ENCODE assay signal across 21 cellular contexts in genomic region chr22:30230787-30231461, GRCh38. TPM values are rescaled to one million over a fixed set of nuclear protein-coding genes. Genes with fewer than 3 reads are reported as not detected.
A peak's percentile ranks its signal among the peaks of the same experiment; 100 is the strongest.
DNase-seq lines count a peak whose midpoint lies in the region; ATAC-seq and TF ChIP-seq lines count a peak whose summit lies in the region.
"Had no signal": no experiment of that assay in that cellular context is flagged by ENCODE, and none has a peak within 500 bp of the region (broad histone marks: within the 10 kb centered on the region; RNA-seq: fewer than 3 reads in every experiment).

No MANE protein-coding gene starts in this region.

- POLR2A ChIA-PET in activated naive CD8-positive, alpha-beta T cell treated with anti-CD3 and anti-CD28 coated beads, Interleukin-2, amount 10 ng/mL, durations not matched to agents 7 days and 5 days (lab: Charles Lee), result interaction anchor here (0.6 to 1.4 kb wide), 3 partner anchors 9 to 123 kb away, joined by 5 to 8 read pairs (median 5); no protein-coding TSS in a partner anchor
- POLR2A ChIA-PET in Panc1 (lab: Charles Lee), result no interaction called here

- intact Hi-C loops in Panc1 (cut with micrococcal nuclease; ENCODE audit: unreplicated experiment), result no loop called here

- TF ChIP-seq CTCF in Panc1 (IDR thresholded peaks at IDR 0.05) (no peak), nephron (IDR thresholded peaks at IDR 0.05; ENCODE audit: unreplicated experiment in 3 of 3) (no peak)

- peaks cover 53% of the 10 kb centered on the region for H3K4me1 Mint-ChIP-seq in activated naive CD8-positive, alpha-beta T cell treated with anti-CD3 and anti-CD28 coated beads, Interleukin-2, amount 10 ng/mL, durations not matched to agents 7 days and 5 days
- H3K4me1 Mint-ChIP-seq in activated naive CD8-positive, alpha-beta T cell treated with anti-CD3 and anti-CD28 coated beads for 36 hours, result peaks cover 7% of the 10 kb centered on the region
- peaks cover 43% of the 10 kb centered on the region for H3K4me1 Mint-ChIP-seq in nephron

- no peak for ATAC-seq in activated naive CD8-positive, alpha-beta T cell treated with anti-CD3 and anti-CD28 coated beads, Interleukin-2, amount 10 ng/mL, durations not matched to agents 7 days and 5 days (ENCODE audit: low read depth)
- ATAC-seq in Panc1, result no peak
- ATAC-seq: Right ventricle myocardium inferior had no signal

- no peaks in the 10 kb centered on the region for H3K9me3 ChIP-seq in Panc1 (ENCODE audit: control insufficient read depth, insufficient read depth, low read depth, low read length)
- H3K9me3 ChIP-seq: BE2C, Caco-2, HAP-1 had no signal

- peaks cover 2% of the 10 kb centered on the region for H3K9me3 Mint-ChIP-seq in activated naive CD8-positive, alpha-beta T cell treated with anti-CD3 and anti-CD28 coated beads, Interleukin-2, amount 10 ng/mL, durations not matched to agents 7 days and 5 days
- H3K9me3 Mint-ChIP-seq in activated naive CD8-positive, alpha-beta T cell treated with anti-CD3 and anti-CD28 coated beads for 36 hours, result peaks cover 2% of the 10 kb centered on the region
- no peaks in the 10 kb centered on the region for H3K9me3 Mint-ChIP-seq in nephron
- H3K9me3 Mint-ChIP-seq: CD4-positive, CD25-positive, alpha-beta regulatory T cell had no signal

- no peak overlapping the region for H3K4me3 ChIP-seq in Panc1 (ENCODE audit: low read depth in 2 of 2, low read length in 2 of 2)
- H3K4me3 ChIP-seq: HAP-1 had no signal

- no peak for DNase-seq in activated naive CD8-positive, alpha-beta T cell treated with anti-CD3 and anti-CD28 coated beads, Interleukin-2, amount 10 ng/mL, durations not matched to agents 7 days and 5 days
- no peak for DNase-seq in activated naive CD8-positive, alpha-beta T cell treated with anti-CD3 and anti-CD28 coated beads for 36 hours
- DNase-seq in Panc1 (ENCODE audit: low read depth, low spot score), result no peak
- DNase-seq in putamen (ENCODE audit: low spot score), result no peak
- DNase-seq in COLO829 (ENCODE audit: low spot score), result no peak
- DNase-seq: BE2C; Caco-2; CD4-positive, CD25-positive, alpha-beta regulatory T cell; DMS153; GF-D8; KG1; MV-4-11; NCI-H1694 treated with DMSO at 0.1 percent for 48 hours; NCI-H510A; NCI-H748 treated with DMSO at 0.1 percent for 48 hours; NK-92 treated with Interleukin-12 subunit alpha and Interleukin-12 subunit beta, amount 100 ng/mL, for 24 hours had no signal

- in situ Hi-C loops in Panc1 (cut with HindIII; ENCODE audit: low pct_unique_long_range_greater_than_20kb, low sequenced_read_pairs), result no loop called here

- no peak overlapping the region for H3K4me3 Mint-ChIP-seq in activated naive CD8-positive, alpha-beta T cell treated with anti-CD3 and anti-CD28 coated beads, Interleukin-2, amount 10 ng/mL, durations not matched to agents 7 days and 5 days
- H3K4me3 Mint-ChIP-seq in activated naive CD8-positive, alpha-beta T cell treated with anti-CD3 and anti-CD28 coated beads for 36 hours, result no peak overlapping the region
- H3K4me3 Mint-ChIP-seq in nephron, result no peak overlapping the region
- H3K4me3 Mint-ChIP-seq: CD4-positive, CD25-positive, alpha-beta regulatory T cell had no signal

- peak overlapping the region; percentile 80 for H3K27ac ChIP-seq in Panc1 (ENCODE audit: low read length)

- H3K4me1 ChIP-seq in Panc1 (ENCODE audit: control insufficient read depth, insufficient read depth, low read length), result peaks cover 48% of the 10 kb centered on the region
- H3K4me1 ChIP-seq: BE2C had no signal

- peak overlapping the region; percentile 68 for H3K27ac Mint-ChIP-seq in activated naive CD8-positive, alpha-beta T cell treated with anti-CD3 and anti-CD28 coated beads, Interleukin-2, amount 10 ng/mL, durations not matched to agents 7 days and 5 days
- H3K27ac Mint-ChIP-seq in activated naive CD8-positive, alpha-beta T cell treated with anti-CD3 and anti-CD28 coated beads for 36 hours, result no peak overlapping the region
- peak overlapping the region in 2 of 3 experiments; percentile 20 to 59 for H3K27ac Mint-ChIP-seq in nephron
- H3K27ac Mint-ChIP-seq: CD4-positive, CD25-positive, alpha-beta regulatory T cell had no signal

- BruUV-seq in Panc1 (replicated peaks; lab: Mats Ljungman, UMichigan), result no TSS peak

- CTCF ChIA-PET in Panc1 (lab: Charles Lee), result no interaction called here

- H3K27me3 ChIP-seq in Panc1 (ENCODE audit: control insufficient read depth, insufficient read depth, low read length), result no peaks in the 10 kb centered on the region
- H3K27me3 ChIP-seq: BE2C had no signal

- peaks cover 2% of the 10 kb centered on the region for H3K36me3 Mint-ChIP-seq in activated naive CD8-positive, alpha-beta T cell treated with anti-CD3 and anti-CD28 coated beads, Interleukin-2, amount 10 ng/mL, durations not matched to agents 7 days and 5 days
- H3K36me3 Mint-ChIP-seq in activated naive CD8-positive, alpha-beta T cell treated with anti-CD3 and anti-CD28 coated beads for 36 hours, result no peaks in the 10 kb centered on the region
- H3K36me3 Mint-ChIP-seq in nephron (ENCODE audit: low read depth), result no peaks in the 10 kb centered on the region
- H3K36me3 Mint-ChIP-seq: CD4-positive, CD25-positive, alpha-beta regulatory T cell had no signal

- no peaks in the 10 kb centered on the region for H3K36me3 ChIP-seq in Panc1 (ENCODE audit: control insufficient read depth, insufficient read depth, low read length)
- H3K36me3 ChIP-seq: BE2C, HAP-1 had no signal

- no peaks in the 10 kb centered on the region for H3K27me3 Mint-ChIP-seq in activated naive CD8-positive, alpha-beta T cell treated with anti-CD3 and anti-CD28 coated beads, Interleukin-2, amount 10 ng/mL, durations not matched to agents 7 days and 5 days
- no peaks in the 10 kb centered on the region for H3K27me3 Mint-ChIP-seq in activated naive CD8-positive, alpha-beta T cell treated with anti-CD3 and anti-CD28 coated beads for 36 hours
- peaks cover 27% of the 10 kb centered on the region for H3K27me3 Mint-ChIP-seq in nephron (ENCODE audit: low read depth)
- H3K27me3 Mint-ChIP-seq: CD4-positive, CD25-positive, alpha-beta regulatory T cell had no signal

RNA-seq across cellular contexts. Expression of gene LIF, which starts 15.6 kb away (rescaled TPM):
- total RNA-seq in activated naive CD8-positive, alpha-beta T cell treated with anti-CD3 and anti-CD28 coated beads, Interleukin-2, amount 10 ng/mL, durations not matched to agents 7 days and 5 days, result 100 to 1,000 TPM; 508 to 564 TPM
- total RNA-seq in activated naive CD8-positive, alpha-beta T cell treated with anti-CD3 and anti-CD28 coated beads for 36 hours, result 100 to 1,000 TPM; 282 to 288 TPM
- 34.4 TPM for total RNA-seq in Panc1 (2021; ENCODE audit: unreplicated experiment)
- 40.7 TPM for polyA plus RNA-seq in Panc1 (2012; ENCODE audit: insufficient read length)
- polyA plus RNA-seq: CD4-positive, CD25-positive, alpha-beta regulatory T cell had no signal

RNA-seq across cellular contexts. Expression of gene OSM, which starts 35.7 kb away (rescaled TPM):
- 100 to 1,000 TPM; 125 to 142 TPM for total RNA-seq in activated naive CD8-positive, alpha-beta T cell treated with anti-CD3 and anti-CD28 coated beads, Interleukin-2, amount 10 ng/mL, durations not matched to agents 7 days and 5 days
- 10 to 100 TPM; 47.9 to 50.7 TPM for total RNA-seq in activated naive CD8-positive, alpha-beta T cell treated with anti-CD3 and anti-CD28 coated beads for 36 hours
- total RNA-seq in Panc1 (2021; ENCODE audit: unreplicated experiment), result not detected
- not detected for polyA plus RNA-seq in Panc1 (2012; ENCODE audit: insufficient read length)
- total RNA-seq: A172, Caco-2, SK-MEL-5 had no signal

RNA-seq across cellular contexts. Expression of gene CASTOR1, which starts 58.4 kb away (rescaled TPM):
- 10 to 100 TPM; 24.2 to 27.5 TPM for total RNA-seq in activated naive CD8-positive, alpha-beta T cell treated with anti-CD3 and anti-CD28 coated beads, Interleukin-2, amount 10 ng/mL, durations not matched to agents 7 days and 5 days
- total RNA-seq in activated naive CD8-positive, alpha-beta T cell treated with anti-CD3 and anti-CD28 coated beads for 36 hours, result 1 to 10 TPM; 2.8 to 3.5 TPM
- 6.7 TPM for total RNA-seq in Panc1 (2021; ENCODE audit: unreplicated experiment)
- polyA plus RNA-seq in Panc1 (2012; ENCODE audit: insufficient read length), result 16.2 TPM

Comparison
In these comparisons a context has a peak if more than half of its experiments do, and no peak if none do; other contexts are left out.
1. RNA of gene OSM, which starts 35.7 kb away (total RNA-seq): 125 to 142 TPM in activated naive CD8-positive, alpha-beta T cell treated with anti-CD3 and anti-CD28 coated beads, Interleukin-2, amount 10 ng/mL, durations not matched to agents 7 days and 5 days and 47.9 to 50.7 TPM in activated naive CD8-positive, alpha-beta T cell treated with anti-CD3 and anti-CD28 coated beads for 36 hours; not detected in Panc1 (single experiment); every median in the first group is over 10 times any median in the second.